Comparison of ENCODE assay signal across 8 cellular contexts in the genomic region with DNA sequence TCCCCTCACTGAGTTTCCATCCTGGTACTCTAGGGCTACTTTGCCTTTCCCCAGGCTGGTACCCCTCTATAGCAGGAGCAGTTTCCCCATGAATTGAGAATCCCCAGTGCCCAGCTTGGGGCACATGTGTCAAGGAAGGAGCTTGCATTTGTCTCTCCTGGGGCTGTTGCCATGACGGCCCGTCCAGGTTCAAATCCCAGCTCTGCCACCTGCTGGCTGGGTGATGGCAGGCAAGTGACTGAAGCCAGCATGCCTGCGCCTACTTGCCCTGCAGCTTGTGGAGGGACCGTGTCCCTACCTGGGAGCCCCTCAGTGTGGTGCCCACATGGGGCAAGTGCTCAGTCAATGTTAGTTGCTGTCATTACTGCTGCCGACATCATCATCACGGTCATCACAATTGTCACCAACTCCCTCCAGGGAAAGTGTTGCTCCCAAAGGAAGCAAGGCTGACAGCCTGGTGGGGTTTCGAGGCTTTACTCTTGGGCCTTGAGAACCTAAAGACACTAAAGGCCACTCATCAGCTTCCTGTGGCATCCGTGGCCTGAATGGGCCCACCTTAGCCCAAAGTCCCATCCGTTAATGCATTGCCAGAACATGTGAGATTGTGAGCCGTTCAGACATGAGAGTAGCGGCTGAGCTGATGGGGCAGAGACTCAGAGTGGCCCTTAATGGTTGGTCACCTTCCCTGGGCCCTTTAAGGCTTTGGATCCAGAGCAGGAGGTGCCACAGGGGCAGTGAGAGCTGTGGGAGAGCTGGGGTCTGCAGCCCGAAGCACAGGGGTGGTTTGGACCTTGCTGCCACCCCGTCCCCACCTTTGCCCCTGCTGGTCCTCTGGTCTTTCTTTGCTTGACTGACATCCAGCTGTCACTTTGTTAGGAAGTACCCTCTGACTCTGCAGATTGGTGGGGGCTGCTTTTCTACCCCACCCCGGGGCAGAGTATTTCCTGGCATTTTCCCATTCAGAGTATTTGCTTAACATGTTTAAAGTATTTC.
DNase-seq lines count a peak whose midpoint lies in the region; ATAC-seq, FAIRE-seq and TF ChIP-seq lines count a peak whose summit lies in the region.

No MANE protein-coding gene starts in this region.

- no peak overlapping the region for H3K4me3 ChIP-seq in HepG2 (replicated peaks in 1 of 3; ENCODE audit: insufficient read depth in 1 of 3, low read depth in 2 of 3, low read length in 3 of 3)

- no peaks in the 10 kb centered on the region for H3K27me3 ChIP-seq in HepG2 (ENCODE audit: control insufficient read depth in 1 of 2, insufficient read depth in 2 of 2, low read length in 2 of 2)

- TF ChIP-seq EP300 in HepG2 (IDR thresholded peaks at IDR 0.05; ENCODE audit: low read depth in 2 of 2, low read length in 2 of 2) = no peak
- TF ChIP-seq EP300 in HepG2 (CRISPR knock-in tag; IDR thresholded peaks at IDR 0.05; ENCODE audit: borderline replicate concordance) = no peak

- H4K20me1 ChIP-seq in HepG2 (ENCODE audit: insufficient read depth, low read length) = no peaks in the 10 kb centered on the region

- H3K4me1 Mint-ChIP-seq in WTC11 = no peaks in the 10 kb centered on the region
- H3K4me1 Mint-ChIP-seq in central memory CD8-positive, alpha-beta T cell = peaks cover 20% of the 10 kb centered on the region

- no peak overlapping the region for H2AFZ ChIP-seq in HepG2 (ENCODE audit: low read length)

- POLR2A ChIA-PET in WTC11 (lab: Charles Lee) (interaction anchor here (1.1 kb wide), 1 partner anchor 13 kb away, joined by 3 read pairs; no protein-coding TSS in a partner anchor), HepG2 (lab: Yijun Ruan, JAX) (interaction anchor here (1.1 to 1.4 kb wide), 2 partner anchors 22 to 170 kb away, joined by 3 read pairs; no protein-coding TSS in a partner anchor)

- H3K9me3 Mint-ChIP-seq in WTC11 = no peaks in the 10 kb centered on the region
- H3K9me3 Mint-ChIP-seq in central memory CD8-positive, alpha-beta T cell = no peaks in the 10 kb centered on the region

- H3K9me3 ChIP-seq in HepG2 (ENCODE audit: low read length) = no peaks in the 10 kb centered on the region

- H3K4me2 ChIP-seq in HepG2 (ENCODE audit: low read depth, low read length) = no peak overlapping the region

- H3K4me1 ChIP-seq in HepG2 (ENCODE audit: insufficient read depth, low read length) = peaks cover 37% of the 10 kb centered on the region

- H3K27me3 Mint-ChIP-seq in WTC11 (ENCODE audit: low read depth) = no peaks in the 10 kb centered on the region
- H3K27me3 Mint-ChIP-seq in central memory CD8-positive, alpha-beta T cell = no peaks in the 10 kb centered on the region

- CTCF ChIA-PET in WTC11 (lab: Charles Lee) (interaction anchor here (0.6 to 4.3 kb wide), 57 partner anchors 10 to 286 kb away, joined by 3 to 60 read pairs (median 4); no protein-coding TSS in a partner anchor), HepG2 (lab: Yijun Ruan, JAX; ENCODE audit: low intra/inter-chr PET ratio, low total read pairs) (interaction anchor here (1.3 kb wide), 1 partner anchor 151 kb away, joined by 7 read pairs; no protein-coding TSS in a partner anchor)

- DNase-seq in Ammon's horn (ENCODE audit: low spot score) (peak; percentile 40), HK-2 (ENCODE audit: unreplicated experiment) (peak; percentile 49), WTC11 (ENCODE audit: low spot score) (peak; percentile 78), HepG2 (ENCODE audit: low spot score) (no peak)
- peak; percentile 26 to 32 for DNase-seq in central memory CD8-positive, alpha-beta T cell (ENCODE audit: low spot score in 2 of 2)
- DNase-seq in stimulated activated CD8-positive, alpha-beta memory T cell treated with anti-CD3 and anti-CD28 coated beads, Interleukin-7, amount 100 ng/mL, for 4 hours (ENCODE audit: low read depth in 2 of 2) = peak; percentile 9 to 16

- peak; percentile 33; the same call in 1 of the 2 replicates for TF ChIP-seq RAD21 in HepG2 (CRISPR knock-in tag; IDR thresholded peaks at IDR 0.05)

- H3K36me3 Mint-ChIP-seq in WTC11 = no peaks in the 10 kb centered on the region
- peaks cover 9% of the 10 kb centered on the region for H3K36me3 Mint-ChIP-seq in central memory CD8-positive, alpha-beta T cell (ENCODE audit: insufficient read depth)

- FAIRE-seq in HepG2 (lab: Jason Lieb, UNC) = no peak

- intact Hi-C loops in HepG2 (cut with micrococcal nuclease; ENCODE audit: unreplicated experiment) = loop anchor here (5.0 kb wide), 2 partner anchors 105 to 150 kb away; no protein-coding TSS in a partner anchor

- no peak overlapping the region for H3K27ac Mint-ChIP-seq in WTC11
- H3K27ac Mint-ChIP-seq in central memory CD8-positive, alpha-beta T cell (ENCODE audit: low read depth) = no peak overlapping the region

- peaks cover 5 to 13% of the 10 kb centered on the region in 2 experiments; a peak in 4 of 5 replicates for H3K36me3 ChIP-seq in HepG2 (replicated peaks in 1 of 2; ENCODE audit: control insufficient read depth in 1 of 2, insufficient read depth in 2 of 2, low read length in 2 of 2)

- in situ Hi-C loops in HepG2 (cut with HindIII; ENCODE audit: extremely low pct_ligation_motif_present, low pct_unique_long_range_greater_than_20kb) = loop anchor here (10.0 kb wide), 1 partner anchor 148 kb away; no protein-coding TSS in a partner anchor

- 89% methylated on average over 4 of the region's 14 CpGs for WGBS in HepG2 (ENCODE audit: low lambda C conversion rate)

- H3K9ac ChIP-seq in HepG2 (ENCODE audit: insufficient read depth, low read depth, low read length) = no peak overlapping the region

- TF ChIP-seq POLR2A in HepG2 (IDR thresholded peaks at IDR 0.05; ENCODE audit: insufficient read depth in 1 of 2, low read depth in 2 of 2, low read length in 2 of 2) = no peak

- TF ChIP-seq CTCF in WTC11 (IDR thresholded peaks at IDR 0.05) (peak; percentile 53; the same call in 1 of the 2 replicates), HepG2 (CRISPR knock-in tag; IDR thresholded peaks at IDR 0.05) (peak; percentile 62)

- no TSS peak for BruUV-seq in HepG2 (replicated peaks; lab: Mats Ljungman, UMichigan)

- no peaks in the 10 kb centered on the region for H3K79me2 ChIP-seq in HepG2 (ENCODE audit: insufficient read depth, low read length)

- no peak overlapping the region for H3K27ac ChIP-seq in HepG2 (ENCODE audit: extremely low read length, insufficient read depth, low read length)

- ATAC-seq in WTC11 (peak; percentile 79), HepG2 (peak; percentile 51), GM18519 (IDR thresholded peaks at IDR 0.05; ENCODE audit: low FRiP score, unreplicated experiment) (no peak), HG03342 (IDR thresholded peaks at IDR 0.05; ENCODE audit: unreplicated experiment) (no peak)
- ATAC-seq in central memory CD8-positive, alpha-beta T cell (replicated peaks; ENCODE audit: extremely low read depth, poor library complexity, severe bottlenecking) = no peak

- H3K4me3 Mint-ChIP-seq in WTC11 = no peak overlapping the region
- no peak overlapping the region for H3K4me3 Mint-ChIP-seq in central memory CD8-positive, alpha-beta T cell

TF ChIP-seq in WTC11, 78 proteins besides CTCF, POLR2A, EP300 and RAD21:
- no peak for TF ChIP-seq RORB (CRISPR knock-in tag; IDR thresholded peaks at IDR 0.05)
- no peak for TF ChIP-seq SMAD3 (CRISPR knock-in tag; IDR thresholded peaks at IDR 0.05; ENCODE audit: borderline replicate concordance)
- no peak for TF ChIP-seq EMX1 (CRISPR knock-in tag; IDR thresholded peaks at IDR 0.05)
- TF ChIP-seq, protein P1, sequence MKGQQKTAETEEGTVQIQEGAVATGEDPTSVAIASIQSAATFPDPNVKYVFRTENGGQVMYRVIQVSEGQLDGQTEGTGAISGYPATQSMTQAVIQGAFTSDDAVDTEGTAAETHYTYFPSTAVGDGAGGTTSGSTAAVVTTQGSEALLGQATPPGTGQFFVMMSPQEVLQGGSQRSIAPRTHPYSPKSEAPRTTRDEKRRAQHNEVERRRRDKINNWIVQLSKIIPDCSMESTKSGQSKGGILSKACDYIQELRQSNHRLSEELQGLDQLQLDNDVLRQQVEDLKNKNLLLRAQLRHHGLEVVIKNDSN (CRISPR knock-in tag; IDR thresholded peaks at IDR 0.05) = no peak
- TF ChIP-seq ZNF416 (CRISPR knock-in tag; IDR thresholded peaks at IDR 0.05) = no peak
- no peak for TF ChIP-seq ZNF138 (CRISPR knock-in tag; conservative IDR thresholded peaks at IDR 0.05)
- TF ChIP-seq, protein P2, sequence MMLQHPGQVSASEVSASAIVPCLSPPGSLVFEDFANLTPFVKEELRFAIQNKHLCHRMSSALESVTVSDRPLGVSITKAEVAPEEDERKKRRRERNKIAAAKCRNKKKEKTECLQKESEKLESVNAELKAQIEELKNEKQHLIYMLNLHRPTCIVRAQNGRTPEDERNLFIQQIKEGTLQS (CRISPR knock-in tag; conservative IDR thresholded peaks at IDR 0.05) = no peak
- no peak for TF ChIP-seq GTF2I (CRISPR knock-in tag; conservative IDR thresholded peaks at IDR 0.05)

TF ChIP-seq in HepG2, 621 proteins besides CTCF, POLR2A, EP300 and RAD21 (continues in another document):
- TF ChIP-seq HOXA3 (CRISPR knock-in tag; IDR thresholded peaks at IDR 0.05) (no peak), SALL1 (CRISPR knock-in tag; IDR thresholded peaks at IDR 0.05) (no peak; the same call in 1 of the 2 replicates), KAT8 (CRISPR knock-in tag; IDR thresholded peaks at IDR 0.05) (no peak), ELF1 (CRISPR knock-in tag; IDR thresholded peaks at IDR 0.05) (no peak), ZNF788 (CRISPR knock-in tag; IDR thresholded peaks at IDR 0.05; ENCODE audit: borderline replicate concordance) (0 out of 2 replicates have a peak, but pooled peaks have one; percentile 37), ZNF552 (CRISPR knock-in tag; IDR thresholded peaks at IDR 0.05; ENCODE audit: borderline replicate concordance) (no peak), ZSCAN31 (CRISPR knock-in tag; IDR thresholded peaks at IDR 0.05; ENCODE audit: low read depth) (peak; percentile 38; the same call in 1 of the 2 replicates), ZBTB38 (CRISPR knock-in tag; IDR thresholded peaks at IDR 0.05) (0 out of 2 replicates have a peak, but pooled peaks have one; percentile 29), CREB1 (IDR thresholded peaks at IDR 0.05) (0 out of 2 replicates have a peak, but pooled peaks have one; percentile 8), CREB1 (CRISPR knock-in tag; IDR thresholded peaks at IDR 0.05) (no peak)
- TF ChIP-seq, protein P3, sequence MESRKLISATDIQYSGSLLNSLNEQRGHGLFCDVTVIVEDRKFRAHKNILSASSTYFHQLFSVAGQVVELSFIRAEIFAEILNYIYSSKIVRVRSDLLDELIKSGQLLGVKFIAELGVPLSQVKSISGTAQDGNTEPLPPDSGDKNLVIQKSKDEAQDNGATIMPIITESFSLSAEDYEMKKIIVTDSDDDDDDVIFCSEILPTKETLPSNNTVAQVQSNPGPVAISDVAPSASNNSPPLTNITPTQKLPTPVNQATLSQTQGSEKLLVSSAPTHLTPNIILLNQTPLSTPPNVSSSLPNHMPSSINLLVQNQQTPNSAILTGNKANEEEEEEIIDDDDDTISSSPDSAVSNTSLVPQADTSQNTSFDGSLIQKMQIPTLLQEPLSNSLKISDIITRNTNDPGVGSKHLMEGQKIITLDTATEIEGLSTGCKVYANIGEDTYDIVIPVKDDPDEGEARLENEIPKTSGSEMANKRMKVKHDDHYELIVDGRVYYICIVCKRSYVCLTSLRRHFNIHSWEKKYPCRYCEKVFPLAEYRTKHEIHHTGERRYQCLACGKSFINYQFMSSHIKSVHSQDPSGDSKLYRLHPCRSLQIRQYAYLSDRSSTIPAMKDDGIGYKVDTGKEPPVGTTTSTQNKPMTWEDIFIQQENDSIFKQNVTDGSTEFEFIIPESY (CRISPR knock-in tag; IDR thresholded peaks at IDR 0.05) = peak; percentile 76

Comparison
In these comparisons a context has a peak if more than half of its experiments do, and no peak if none do; other contexts are left out.
1. ATAC-seq: peak in WTC11 (single experiment) and HepG2 (single experiment); none in central memory CD8-positive, alpha-beta T cell (single experiment), GM18519 (single experiment) and HG03342 (single experiment).